ENCODE assay signal across 22 cellular contexts in the genomic region with DNA sequence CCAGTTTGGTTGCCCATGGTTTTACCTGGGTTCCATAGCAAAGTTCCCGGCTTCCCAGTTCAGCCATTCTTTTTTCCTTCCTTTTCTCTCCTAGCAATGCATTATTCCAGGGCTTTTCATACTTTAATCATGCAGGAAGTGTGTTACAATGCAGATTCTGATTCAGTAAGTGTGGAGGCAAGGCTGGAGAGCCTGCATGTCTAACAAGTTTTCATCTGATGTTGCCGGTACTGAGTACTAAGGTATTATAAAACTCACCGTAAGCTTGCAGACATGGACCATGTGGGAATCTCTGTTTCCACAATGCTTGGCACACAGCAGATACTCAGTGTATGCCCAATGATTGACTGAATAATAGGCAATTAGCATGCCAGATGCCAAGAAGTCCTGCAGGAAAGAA.
DNase-seq lines count a peak whose midpoint lies in the region; TF ChIP-seq lines count a peak whose summit lies in the region.
"Had no signal": no experiment of that assay in that cellular context is flagged by ENCODE, and none has a peak within 500 bp of the region (broad histone marks: within the 10 kb centered on the region; RNA-seq: fewer than 3 reads in every experiment).

No MANE protein-coding gene starts in this region.

- H3K4me2 ChIP-seq in mammary epithelial cell (ENCODE audit: insufficient read depth, low read depth, low read length) (no peak overlapping the region), smooth muscle cell (no peak overlapping the region)
- H3K4me2 ChIP-seq: KMS-11, SK-N-SH had no signal

- H4K20me1 ChIP-seq in mammary epithelial cell (ENCODE audit: insufficient read depth, low read length) (no peaks in the 10 kb centered on the region), smooth muscle cell (ENCODE audit: low read depth) (no peaks in the 10 kb centered on the region)

- H3K27ac ChIP-seq in mammary epithelial cell (ENCODE audit: insufficient read depth, low read depth, low read length) (no peak overlapping the region), SK-N-MC (peak overlapping the region; percentile 34; the same call in 1 of the 2 replicates), esophagus (ENCODE audit: low read depth in 2 of 2, low read length in 1 of 2) (peak overlapping the region; percentile 62 to 81), smooth muscle cell (ENCODE audit: low read depth) (peak overlapping the region; percentile 93)
- H3K27ac ChIP-seq: 22Rv1, GM23248, KMS-11 had no signal

- H3K79me2 ChIP-seq in mammary epithelial cell (ENCODE audit: insufficient read depth, low read length) (no peaks in the 10 kb centered on the region), smooth muscle cell (ENCODE audit: low read depth) (no peaks in the 10 kb centered on the region)

- H3K36me3 Mint-ChIP-seq in MCF 10A (ENCODE audit: insufficient read depth, unreplicated experiment), result no peaks in the 10 kb centered on the region
- H3K36me3 Mint-ChIP-seq: CD4-positive, CD25-positive, alpha-beta regulatory T cell had no signal

- POLR2A ChIA-PET in MCF 10A (lab: Yijun Ruan, JAX), result interaction anchor here (0.9 kb wide), 1 partner anchor 10 kb away, joined by 3 read pairs; no protein-coding TSS in a partner anchor

- 57% methylated on average over 3 of the region's 3 CpGs for WGBS in mammary epithelial cell (ENCODE audit: low coverage, missing lambda C conversion rate)
- 76 to 90% methylated on average over 3 of the region's 3 CpGs for WGBS in esophagus, 2 donors
- 76% methylated on average over 3 of the region's 3 CpGs for WGBS in smooth muscle cell (ENCODE audit: low lambda C conversion rate)

- in situ Hi-C loops in mammary epithelial cell (cut with MboI; ENCODE audit: low sequenced_read_pairs in 2 of 2), result loop anchor here (25.0 kb wide), 1 partner anchor 260 kb away; the partner anchor contains the start of gene SLC25A51 (in 2 of the 2)

- H3K27ac Mint-ChIP-seq in MCF 10A (ENCODE audit: low read depth, unreplicated experiment), result peak overlapping the region; percentile 68
- H3K27ac Mint-ChIP-seq: CD4-positive, CD25-positive, alpha-beta regulatory T cell had no signal

- H3K27me3 Mint-ChIP-seq in MCF 10A (ENCODE audit: insufficient read depth, unreplicated experiment), result no peaks in the 10 kb centered on the region

- no peak overlapping the region for H3K4me3 ChIP-seq in mammary epithelial cell (replicated peaks in 1 of 3; ENCODE audit: insufficient read depth in 1 of 3, low read depth in 2 of 3, low read length in 3 of 3)
- no peak overlapping the region for H3K4me3 ChIP-seq in SK-N-MC
- no peak overlapping the region for H3K4me3 ChIP-seq in esophagus (ENCODE audit: low read depth in 1 of 2, low read length in 2 of 2)
- no peak overlapping the region for H3K4me3 ChIP-seq in smooth muscle cell
- no peak overlapping the region for H3K4me3 ChIP-seq in foreskin fibroblast (ENCODE audit: low read depth in 1 of 2, low read length in 2 of 2)
- H3K4me3 ChIP-seq: GM23248 had no signal

- no peak for TF ChIP-seq CTCF in MCF 10A (IDR thresholded peaks at IDR 0.05; ENCODE audit: unreplicated experiment)
- no peak for TF ChIP-seq CTCF in mammary epithelial cell (conservative IDR thresholded peaks at IDR 0.05 in 1 of 2, IDR thresholded peaks at IDR 0.05 in 1 of 2; ENCODE audit: extremely low read depth in 1 of 2, insufficient read depth in 1 of 2, low read depth in 1 of 2, low read length in 2 of 2)
- no peak for TF ChIP-seq CTCF in smooth muscle cell (IDR thresholded peaks at IDR 0.05; ENCODE audit: borderline replicate concordance, insufficient read depth, poor library complexity, severe bottlenecking)
- TF ChIP-seq CTCF in foreskin fibroblast (IDR thresholded peaks at IDR 0.05; ENCODE audit: low read depth, low read length), result no peak

- H3K4me3 Mint-ChIP-seq in MCF 10A (ENCODE audit: unreplicated experiment), result no peak overlapping the region
- H3K4me3 Mint-ChIP-seq: CD4-positive, CD25-positive, alpha-beta regulatory T cell had no signal

- dilution Hi-C loops in mammary epithelial cell (cut with HindIII; ENCODE audit: low sequenced_read_pairs), result no loop called here

- CTCF ChIA-PET in MCF 10A (lab: Yijun Ruan, JAX), result interaction anchor here (0.6 to 1.1 kb wide), 3 partner anchors 84 to 305 kb away, joined by 3 read pairs; no protein-coding TSS in a partner anchor
- CTCF ChIA-PET in mammary epithelial cell (lab: Charles Lee; ENCODE audit: low non-redundant PET), result no interaction called here

- H3K4me1 Mint-ChIP-seq in MCF 10A (ENCODE audit: insufficient read depth, unreplicated experiment), result peaks cover 13% of the 10 kb centered on the region
- H3K4me1 Mint-ChIP-seq: CD4-positive, CD25-positive, alpha-beta regulatory T cell had no signal

- peaks cover 39% of the 10 kb centered on the region for H3K9me3 ChIP-seq in mammary epithelial cell (replicated peaks; ENCODE audit: insufficient read depth, low read length)
- H3K9me3 ChIP-seq in SK-N-MC (ENCODE audit: low read depth, low read length), result no peaks in the 10 kb centered on the region
- peaks cover 4 to 5% of the 10 kb centered on the region in 2 donors for H3K9me3 ChIP-seq in esophagus (ENCODE audit: control insufficient read depth in 2 of 2, insufficient read depth in 1 of 2, low read depth in 1 of 2, low read length in 1 of 2)
- no peaks in the 10 kb centered on the region for H3K9me3 ChIP-seq in smooth muscle cell (replicated peaks; ENCODE audit: low read depth)

- peaks cover 24% of the 10 kb centered on the region for H3K9me3 Mint-ChIP-seq in MCF 10A (ENCODE audit: unreplicated experiment)

- DNase-seq in MCF 10A (ENCODE audit: unreplicated experiment), result no peak
- DNase-seq in mammary epithelial cell, result no peak
- DNase-seq in SK-N-MC (ENCODE audit: low read depth, low spot score), result peak; percentile 5
- DNase-seq in smooth muscle cell (lab: John Stamatoyannopoulos, UW; ENCODE audit: unreplicated experiment), result no peak
- no peak for DNase-seq in NCI-H2029 (lab: John Stamatoyannopoulos, UW)
- DNase-seq in iPS-NIHi7 (ENCODE audit: extremely low spot score), result no peak
- no peak for DNase-seq in foreskin fibroblast
- DNase-seq: BE2C; CD4-positive, CD25-positive, alpha-beta regulatory T cell; COR-L47; DMS153; GDM1; NCI-H1417 treated with DMSO at 0.1 percent for 48 hours; NCI-H1930; NCI-H2171 treated with DMSO at 0.1 percent for 48 hours; NCI-H446; SHP77 had no signal

- H3K27me3 ChIP-seq in mammary epithelial cell (ENCODE audit: insufficient read depth, low read length) (no peaks in the 10 kb centered on the region), esophagus (ENCODE audit: control insufficient read depth in 1 of 2, insufficient read depth in 2 of 2, low read length in 2 of 2) (no peaks in the 10 kb centered on the region), smooth muscle cell (ENCODE audit: low read depth) (no peaks in the 10 kb centered on the region)
- H3K27me3 ChIP-seq: BE2C had no signal

- H3K9ac ChIP-seq in mammary epithelial cell (ENCODE audit: insufficient read depth, low read length) (no peak overlapping the region), SK-N-MC (ENCODE audit: insufficient read length) (no peak overlapping the region), smooth muscle cell (ENCODE audit: low read depth) (peak overlapping the region; percentile 13)
- H3K9ac ChIP-seq: GM23248, KMS-11, SK-N-SH had no signal

- no peaks in the 10 kb centered on the region for H3K36me3 ChIP-seq in mammary epithelial cell (ENCODE audit: insufficient read depth, low read length)
- no peaks in the 10 kb centered on the region for H3K36me3 ChIP-seq in SK-N-MC (ENCODE audit: insufficient read depth, low read length)
- no peaks in the 10 kb centered on the region for H3K36me3 ChIP-seq in esophagus (ENCODE audit: control insufficient read depth in 2 of 2, insufficient read depth in 2 of 2, low read length in 1 of 2)
- H3K36me3 ChIP-seq in smooth muscle cell (ENCODE audit: low read depth), result no peaks in the 10 kb centered on the region
- H3K36me3 ChIP-seq: BE2C had no signal

- no TSS peak for BruUV-seq in MCF 10A (replicated peaks; lab: Mats Ljungman, UMichigan)
- BruUV-seq in mammary epithelial cell (replicated peaks; lab: Mats Ljungman, UMichigan), result no TSS peak

- intact Hi-C loops in MCF 10A (cut with micrococcal nuclease) (loop anchor here (5.0 kb wide), 1 partner anchor 75 kb away; no protein-coding TSS in a partner anchor), mammary epithelial cell (cut with micrococcal nuclease) (no loop called here)

- H3K4me1 ChIP-seq in mammary epithelial cell (ENCODE audit: insufficient read depth, low read length) (no peaks in the 10 kb centered on the region), esophagus (ENCODE audit: control insufficient read depth in 2 of 2, insufficient read depth in 2 of 2, low read length in 1 of 2) (no peaks in the 10 kb centered on the region), smooth muscle cell (ENCODE audit: low read depth) (no peaks in the 10 kb centered on the region)
- H3K4me1 ChIP-seq: BE2C had no signal

- H2AFZ ChIP-seq in mammary epithelial cell (ENCODE audit: low read depth, low read length), result no peak overlapping the region
- H2AFZ ChIP-seq in smooth muscle cell (ENCODE audit: low read depth), result no peak overlapping the region
- H2AFZ ChIP-seq: GM23248 had no signal

- H3F3A ChIP-seq in smooth muscle cell (ENCODE audit: low read depth), result no peaks in the 10 kb centered on the region
